Comparison of ENCODE assay signal across 21 cellular contexts in the genomic region with DNA sequence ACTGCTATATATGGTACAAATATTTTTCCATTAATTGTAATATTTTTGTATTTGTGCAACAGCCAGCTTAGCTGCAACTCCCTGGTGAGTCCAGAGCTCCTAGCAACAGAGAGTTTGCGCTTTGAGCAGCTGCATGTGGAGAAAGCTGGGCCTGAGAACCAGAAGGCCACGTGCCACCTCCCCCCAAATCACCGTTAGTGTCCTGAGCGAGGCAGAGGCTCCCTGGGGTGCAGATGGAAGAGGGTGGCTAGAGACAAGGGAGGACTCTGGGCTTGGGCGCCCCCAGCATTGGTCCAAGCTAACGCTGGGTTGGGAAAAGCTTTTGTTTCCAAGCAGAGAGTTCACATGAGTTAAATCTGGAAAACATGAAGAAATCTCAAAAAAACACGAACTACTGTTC. TPM values are rescaled to one million over a fixed set of nuclear protein-coding genes. Genes with fewer than 3 reads are reported as not detected.
DNase-seq lines count a peak whose midpoint lies in the region; ATAC-seq, FAIRE-seq and TF ChIP-seq lines count a peak whose summit lies in the region.
"Had no signal": no experiment of that assay in that cellular context is flagged by ENCODE, and none has a peak within 500 bp of the region (broad histone marks: within the 10 kb centered on the region; RNA-seq: fewer than 3 reads in every experiment).

No MANE protein-coding gene starts in this region.

- H2BK5ac ChIP-seq in H9 (ENCODE audit: insufficient read length, low read length), result no peak overlapping the region
- H2BK5ac ChIP-seq in H1 (ENCODE audit: low read depth, low read length), result peak overlapping the region; percentile 15; the same call in 1 of the 2 replicates

- no CpG with 5 or more reads among the region's 7 CpGs for WGBS in H9 (ENCODE audit: extremely low coverage, insufficient read length, low lambda C conversion rate)
- WGBS in H1 (ENCODE audit: extremely low coverage in 1 of 2, insufficient coverage in 1 of 2, insufficient read length in 1 of 2, insufficient replicate concordance in 2 of 2, low coverage in 1 of 2, low lambda C conversion rate in 2 of 2, missing lambda C conversion rate in 1 of 2), 2 experiments, result 60% methylated on average over 7 of the region's 7 CpGs; no CpG with 5 or more reads in 1 of the 2 experiments
- 39 to 41% methylated on average over 7 of the region's 7 CpGs for WGBS in GM23248 (ENCODE audit: low coverage in 1 of 2, low lambda C conversion rate in 2 of 2, missing lambda C conversion rate in 2 of 2), 2 experiments

- H3K27me3 ChIP-seq in H9 (ENCODE audit: insufficient read depth, low read length) (no peaks in the 10 kb centered on the region), H1 (replicated peaks in 1 of 4; ENCODE audit: control insufficient read depth in 3 of 4, extremely low read depth in 1 of 4, insufficient read depth in 3 of 4, low read length in 3 of 4) (no peaks in the 10 kb centered on the region), left ventricle myocardium inferior (ENCODE audit: low read depth) (no peaks in the 10 kb centered on the region), neural progenitor cell (no peaks in the 10 kb centered on the region), GM23248 (replicated peaks; ENCODE audit: insufficient read depth) (peaks cover 14% of the 10 kb centered on the region)

- H3K4ac ChIP-seq in H9 (ENCODE audit: low read depth, low read length) (no peak overlapping the region), H1 (replicated peaks; ENCODE audit: insufficient read length, low read depth, low read length) (peak overlapping the region; percentile 27)

- no peaks in the 10 kb centered on the region for H3K9me3 ChIP-seq in H9 (ENCODE audit: control insufficient read depth, low read depth, low read length)
- H3K9me3 ChIP-seq in H1 (ENCODE audit: insufficient read depth in 2 of 2, low read depth in 1 of 2, low read length in 1 of 2), result no peaks in the 10 kb centered on the region
- no peaks in the 10 kb centered on the region for H3K9me3 ChIP-seq in left ventricle myocardium inferior (replicated peaks)
- H3K9me3 ChIP-seq in neural progenitor cell (ENCODE audit: low read depth), result no peaks in the 10 kb centered on the region
- H3K9me3 ChIP-seq in GM23248 (ENCODE audit: low read depth), result no peaks in the 10 kb centered on the region
- H3K9me3 ChIP-seq: A549 had no signal

- H2BK20ac ChIP-seq in H9 (ENCODE audit: low read depth, low read length, poor library complexity, severe bottlenecking), result no peak overlapping the region
- no peak overlapping the region for H2BK20ac ChIP-seq in H1 (ENCODE audit: low read length)

- H3K9ac ChIP-seq in H9 (ENCODE audit: extremely low read depth, insufficient read length, low read length) (no peak overlapping the region), H1 (replicated peaks in 1 of 4; ENCODE audit: extremely low read depth in 1 of 4, low read depth in 3 of 4, low read length in 3 of 4) (no peak overlapping the region), neural progenitor cell (no peak overlapping the region), GM23248 (no peak overlapping the region)

- H4K20me1 ChIP-seq in H9 (ENCODE audit: control insufficient read depth, insufficient read depth, insufficient read length) (no peaks in the 10 kb centered on the region), H1 (replicated peaks in 1 of 2; ENCODE audit: control insufficient read depth in 1 of 2, insufficient read depth in 2 of 2, low read length in 2 of 2) (no peaks in the 10 kb centered on the region), neural progenitor cell (ENCODE audit: low read depth) (no peaks in the 10 kb centered on the region), GM23248 (ENCODE audit: insufficient read depth) (no peaks in the 10 kb centered on the region)

- H2BK15ac ChIP-seq in H9 (ENCODE audit: low read depth, low read length) (no peak overlapping the region), H1 (ENCODE audit: low read length) (no peak overlapping the region)

- H3K36me3 Mint-ChIP-seq in H9 (ENCODE audit: insufficient read depth in 1 of 3, low read depth in 3 of 3), result no peaks in the 10 kb centered on the region; a peak in 1 of 7 replicates
- H3K36me3 Mint-ChIP-seq in neural progenitor cell, result no peaks in the 10 kb centered on the region
- H3K36me3 Mint-ChIP-seq: CD4-positive, CD25-positive, alpha-beta regulatory T cell had no signal

- H3K23me2 ChIP-seq in H9 (ENCODE audit: insufficient read length, low read depth, low read length, poor library complexity, severe bottlenecking) (no peaks in the 10 kb centered on the region), H1 (ENCODE audit: low read depth, low read length) (no peaks in the 10 kb centered on the region)

- H3F3A ChIP-seq in neural progenitor cell (ENCODE audit: low read depth) (no peaks in the 10 kb centered on the region), GM23248 (ENCODE audit: insufficient read depth) (no peaks in the 10 kb centered on the region)

- no peak overlapping the region for H3K4me2 ChIP-seq in H9 (ENCODE audit: insufficient read depth, insufficient read length, low read length)
- H3K4me2 ChIP-seq in H1 (ENCODE audit: insufficient read depth in 1 of 2, low read depth in 2 of 2, low read length in 2 of 2), result no peak overlapping the region
- H3K4me2 ChIP-seq in neural progenitor cell, result peak overlapping the region; percentile 14
- no peak overlapping the region for H3K4me2 ChIP-seq in GM23248 (ENCODE audit: unreplicated experiment)
- H3K4me2 ChIP-seq: A549 had no signal

- ATAC-seq in HG02571 (IDR thresholded peaks at IDR 0.05; ENCODE audit: unreplicated experiment), result no peak
- ATAC-seq: A549, HCT116, PC-3 had no signal

- H4K8ac ChIP-seq in H9 (replicated peaks; ENCODE audit: insufficient read length, low read depth, low read length) (no peak overlapping the region), H1 (ENCODE audit: extremely low read depth, insufficient read depth, low read length) (no peak overlapping the region)

- H3K4me3 ChIP-seq in H1 (ENCODE audit: extremely low read depth in 1 of 4, insufficient read depth in 2 of 4, low read depth in 3 of 4, low read length in 4 of 4), result no peak overlapping the region
- no peak overlapping the region for H3K4me3 ChIP-seq in left ventricle myocardium inferior
- no peak overlapping the region for H3K4me3 ChIP-seq in neural progenitor cell
- H3K4me3 ChIP-seq in GM23248, result no peak overlapping the region
- H3K4me3 ChIP-seq: A549, SK-N-MC had no signal

- H3K4me1 Mint-ChIP-seq in H9, result peaks cover 57 to 59% of the 10 kb centered on the region in 2 experiments
- peaks cover 37% of the 10 kb centered on the region for H3K4me1 Mint-ChIP-seq in neural progenitor cell
- H3K4me1 Mint-ChIP-seq: CD4-positive, CD25-positive, alpha-beta regulatory T cell had no signal

- TF ChIP-seq POLR2A in H1 (IDR thresholded peaks at IDR 0.05; ENCODE audit: control extremely low read depth in 1 of 2, low read depth in 2 of 2, low read length in 2 of 2), result no peak

- H3K9me3 Mint-ChIP-seq in H9 (no peaks in the 10 kb centered on the region), neural progenitor cell (no peaks in the 10 kb centered on the region)
- H3K9me3 Mint-ChIP-seq: CD4-positive, CD25-positive, alpha-beta regulatory T cell had no signal

- H2AK5ac ChIP-seq in H9 (ENCODE audit: insufficient read length, low read length) (no peak overlapping the region), H1 (ENCODE audit: low read depth, low read length) (no peak overlapping the region)

- peak overlapping the region; percentile 29 for H2AFZ ChIP-seq in H9 (ENCODE audit: low read length)
- no peak overlapping the region for H2AFZ ChIP-seq in H1 (ENCODE audit: low read length)
- H2AFZ ChIP-seq in neural progenitor cell (replicated peaks), result peak overlapping the region; percentile 22
- H2AFZ ChIP-seq in GM23248, result no peak overlapping the region

- H3K4me3 Mint-ChIP-seq in H9 (no peak overlapping the region), neural progenitor cell (no peak overlapping the region)
- H3K4me3 Mint-ChIP-seq: CD4-positive, CD25-positive, alpha-beta regulatory T cell had no signal

- H3K79me1 ChIP-seq in H9 (ENCODE audit: insufficient read depth, low read depth, low read length, poor library complexity, severe bottlenecking), result no peaks in the 10 kb centered on the region
- H3K79me1 ChIP-seq in H1 (ENCODE audit: low read depth, low read length), result no peaks in the 10 kb centered on the region

- H3K18ac ChIP-seq in H9 (ENCODE audit: insufficient read length, low read depth, low read length), result peak overlapping the region; percentile 62
- peak overlapping the region; percentile 11 for H3K18ac ChIP-seq in H1 (ENCODE audit: extremely low read depth, low read length)

- H3K27ac ChIP-seq in H9 (ENCODE audit: insufficient read length, low read depth, low read length) (no peak overlapping the region), H1 (ENCODE audit: low read depth, low read length) (no peak overlapping the region), left ventricle myocardium inferior (replicated peaks) (peak overlapping the region; percentile 43), neural progenitor cell (no peak overlapping the region), GM23248 (no peak overlapping the region)
- H3K27ac ChIP-seq: A549, SK-N-MC had no signal

- no peak overlapping the region for H2BK12ac ChIP-seq in H9 (ENCODE audit: insufficient read length, low read depth, low read length)
- no peak overlapping the region for H2BK12ac ChIP-seq in H1 (ENCODE audit: low read depth, low read length)

- H3K4me1 ChIP-seq in H9 (ENCODE audit: insufficient read depth, low read length), result peaks cover 10% of the 10 kb centered on the region; the same call in 1 of the 2 replicates
- H3K4me1 ChIP-seq in H1 (replicated peaks in 1 of 4; ENCODE audit: control insufficient read depth in 3 of 4, insufficient read depth in 4 of 4, low read length in 3 of 4), result peaks cover 0 to 11% (median 4%) of the 10 kb centered on the region in 4 experiments; a peak in 4 of 7 replicates
- H3K4me1 ChIP-seq in left ventricle myocardium inferior, result no peaks in the 10 kb centered on the region
- H3K4me1 ChIP-seq in neural progenitor cell, result peaks cover 20% of the 10 kb centered on the region
- H3K4me1 ChIP-seq in GM23248 (ENCODE audit: insufficient read depth), result no peaks in the 10 kb centered on the region
- H3K4me1 ChIP-seq: A549 had no signal

- H3K27me3 Mint-ChIP-seq in H9 (ENCODE audit: low read depth) (no peaks in the 10 kb centered on the region; the same call in 1 of the 2 replicates), neural progenitor cell (ENCODE audit: insufficient read depth, low read depth) (peaks cover 11% of the 10 kb centered on the region)

- no peak overlapping the region for H3T11ph ChIP-seq in H9 (ENCODE audit: low read length)

- CTCF ChIA-PET in H1 (lab: Charles Lee; ENCODE audit: partially characterized antibody), result interaction anchor here (0.7 to 3.2 kb wide), 3 partner anchors 22 to 37 kb away, joined by 3 to 11 read pairs (median 6); no protein-coding TSS in a partner anchor

- DNase-seq in H9, result no peak
- no peak for DNase-seq in H1 (ENCODE audit: low read depth in 1 of 2, low spot score in 2 of 2)
- DNase-seq in left ventricle myocardium inferior, result peak; percentile 24
- no peak for DNase-seq in neural progenitor cell (ENCODE audit: low spot score)
- DNase-seq in GM23248, result no peak
- no peak for DNase-seq in HCEC 1CT
- no peak for DNase-seq in DMS 273 treated with DMSO at 0.1 percent for 48 hours (lab: John Stamatoyannopoulos, UW)
- DNase-seq: CD4-positive, CD25-positive, alpha-beta regulatory T cell; COR-L47; DMS79 treated with DMSO at 0.1 percent for 48 hours; NCI-H187 treated with DMSO at 0.1 percent for 48 hours; NCI-H2107; NCI-H446 treated with DMSO at 0.1 percent for 48 hours; NCI-H526 treated with DMSO at 0.1 percent for 48 hours; PC-3; SHP77 treated with DMSO at 0.1 percent for 48 hours had no signal

- TF ChIP-seq RAD21 in H1 (IDR thresholded peaks at IDR 0.05 in 1 of 2, conservative IDR thresholded peaks at IDR 0.05 in 1 of 2; ENCODE audit: low read depth in 2 of 2, low read length in 2 of 2), result no peak

- TF ChIP-seq CTCF in H9 (conservative IDR thresholded peaks at IDR 0.05), result no peak
- TF ChIP-seq CTCF in H1 (IDR thresholded peaks at IDR 0.05; ENCODE audit: control extremely low read depth in 1 of 3, insufficient read depth in 1 of 3, low read depth in 1 of 3, low read length in 3 of 3), result no peak
- no peak for TF ChIP-seq CTCF in left ventricle myocardium inferior (IDR thresholded peaks at IDR 0.05; ENCODE audit: borderline replicate concordance)
- TF ChIP-seq CTCF in neural progenitor cell (IDR thresholded peaks at IDR 0.05), result no peak

- H3K79me2 ChIP-seq in H9 (ENCODE audit: insufficient read depth, low read length) (no peaks in the 10 kb centered on the region), H1 (ENCODE audit: control insufficient read depth in 1 of 2, insufficient read depth in 2 of 2, low read length in 2 of 2) (no peaks in the 10 kb centered on the region), neural progenitor cell (ENCODE audit: low read depth) (no peaks in the 10 kb centered on the region), GM23248 (ENCODE audit: insufficient read depth) (no peaks in the 10 kb centered on the region)

- no peak overlapping the region for H2BK120ac ChIP-seq in H9 (ENCODE audit: low read depth, low read length, poor library complexity, severe bottlenecking)
- H2BK120ac ChIP-seq in H1 (replicated peaks; ENCODE audit: low read depth, low read length), result peak overlapping the region; percentile 20

- H3K23ac ChIP-seq in H9 (ENCODE audit: insufficient read length, low read depth, low read length), result no peak overlapping the region
- H3K23ac ChIP-seq in H1 (ENCODE audit: insufficient read length), result no peak overlapping the region

- H3K56ac ChIP-seq in H9 (ENCODE audit: insufficient read length, low read depth, low read length), result no peak overlapping the region
- no peak overlapping the region for H3K56ac ChIP-seq in H1 (replicated peaks; ENCODE audit: insufficient read length, low read depth, low read length)

- H3K36me3 ChIP-seq in H1 (ENCODE audit: control insufficient read depth in 2 of 4, insufficient read depth in 4 of 4, low read length in 3 of 4) (no peaks in the 10 kb centered on the region), left ventricle myocardium inferior (no peaks in the 10 kb centered on the region), neural progenitor cell (no peaks in the 10 kb centered on the region), GM23248 (ENCODE audit: low read depth) (no peaks in the 10 kb centered on the region)

- H3K27ac Mint-ChIP-seq in H9, result peak overlapping the region in 1 of 3 experiments; percentile 30; a peak in 2 of 7 replicates
- H3K27ac Mint-ChIP-seq in neural progenitor cell, result peak overlapping the region; percentile 92
- H3K27ac Mint-ChIP-seq: IgD-negative memory B cell had no signal

- H4K91ac ChIP-seq in H9 (ENCODE audit: insufficient read length, low read depth, low read length) (no peak overlapping the region), H1 (replicated peaks; ENCODE audit: insufficient read length, low read length) (peak overlapping the region; percentile 30)

- in situ Hi-C loops in GM23248 (cut with MboI), result no loop called here

- no peaks in the 10 kb centered on the region for H3K9me2 ChIP-seq in GM23248 (ENCODE audit: insufficient read depth)

- POLR2A ChIA-PET in H1 (lab: Charles Lee; ENCODE audit: partially characterized antibody), result no interaction called here

- intact Hi-C loops in left ventricle myocardium inferior (cut with micrococcal nuclease), result no loop called here

- TF ChIP-seq EP300 in H1 (IDR thresholded peaks at IDR 0.05; ENCODE audit: borderline replicate concordance in 1 of 2, low read depth in 2 of 2, low read length in 2 of 2), result no peak

- no peak for FAIRE-seq in H1 (lab: Jason Lieb, UNC)
- FAIRE-seq: A549 had no signal

- H3K14ac ChIP-seq in H9 (ENCODE audit: insufficient read depth, low read length), result peak overlapping the region; percentile 86; the same call in 1 of the 2 replicates
- no peak overlapping the region for H3K14ac ChIP-seq in H1 (ENCODE audit: insufficient read length)

- H4K5ac ChIP-seq in H9 (ENCODE audit: insufficient read length, low read depth, low read length), result no peak overlapping the region
- H4K5ac ChIP-seq in H1 (ENCODE audit: insufficient read length, low read depth, low read length), result peak overlapping the region; percentile 13

RNA-seq across cellular contexts. Expression of a gene that starts 41.7 kb away (rescaled TPM):
- total RNA-seq in H9 (2021) (228 and 230 TPM in 2 replicates), left ventricle myocardium inferior (175 TPM), neural progenitor cell (ENCODE audit: low replicate concordance) (36.6 and 87.6 TPM in 2 replicates)
- 216 and 219 TPM in 2 replicates for total RNA-seq in H1 (2021; fragmentation: NEBNext Ultra II Directional; extraction: Animal tissue kit (Norgen Biotek cat#: 25700))
- polyA plus RNA-seq in H1 (2011; rRNA removed) (56.3 and 78.4 TPM in 2 replicates), GM23248 (2016; fragmentation: Nextera tagmentation; extraction: Ambion mirVana) (392 and 405 TPM in 2 replicates)
- polyA plus RNA-seq in H1 (2011; cell fraction: cytosol; rRNA removed), result 125 TPM
- 96.5 TPM for polyA plus RNA-seq in H1 (2011; cell fraction: nucleus; rRNA removed)
- 163 to 277 TPM (median 180 TPM) in 4 replicates for polyA plus RNA-seq in H1 (2012, experiment 1 of 2)
- polyA plus RNA-seq in H1 (2012, experiment 2 of 2), result 12.1 TPM
- polyA plus RNA-seq in H1 (2013, experiment 1 of 2), result 209 TPM
- polyA plus RNA-seq in H1 (2013, experiment 2 of 2), result 210 TPM
- polyA minus RNA-seq in H1 (2011; rRNA and poly(A)+ RNA removed), result 108 and 137 TPM in 2 replicates
- 50.3 TPM for polyA minus RNA-seq in H1 (2011; cell fraction: cytosol; rRNA and poly(A)+ RNA removed)
- 39.2 TPM for polyA minus RNA-seq in H1 (2011; cell fraction: nucleus; rRNA and poly(A)+ RNA removed)
- 20.7 and 32.2 TPM in 2 replicates for total RNA-seq in GM23248 (2014; rRNA removed; shearing (Covaris generic))

RNA-seq across cellular contexts. Expression of a gene that starts 49.5 kb away (rescaled TPM):
- total RNA-seq in H9 (2021) (6.8 and 7.1 TPM in 2 replicates), left ventricle myocardium inferior (50.4 TPM), neural progenitor cell (ENCODE audit: low replicate concordance) (2.5 and 3.3 TPM in 2 replicates)
- total RNA-seq in H1 (2021; fragmentation: NEBNext Ultra II Directional; extraction: Animal tissue kit (Norgen Biotek cat#: 25700)), result 5.8 and 7.0 TPM in 2 replicates
- polyA plus RNA-seq in H1 (2011; rRNA removed) (3.7 and 4.6 TPM in 2 replicates), GM23248 (2016; fragmentation: Nextera tagmentation; extraction: Ambion mirVana) (1.8 and 2.2 TPM in 2 replicates)
- 3.9 TPM for polyA plus RNA-seq in H1 (2011; cell fraction: cytosol; rRNA removed)
- polyA plus RNA-seq in H1 (2011; cell fraction: nucleus; rRNA removed), result 12.8 TPM
- polyA plus RNA-seq in H1 (2012, experiment 1 of 2), result 3.2 to 3.9 TPM (median 3.6 TPM) in 4 replicates
- polyA plus RNA-seq in H1 (2012, experiment 2 of 2), result 1.7 TPM
- 3.0 TPM for polyA plus RNA-seq in H1 (2013, experiment 1 of 2)
- 2.4 TPM for polyA plus RNA-seq in H1 (2013, experiment 2 of 2)
- 18.3 and 19.3 TPM in 2 replicates for polyA minus RNA-seq in H1 (2011; rRNA and poly(A)+ RNA removed)
- 6.3 TPM for polyA minus RNA-seq in H1 (2011; cell fraction: cytosol; rRNA and poly(A)+ RNA removed)
- 26.2 TPM for polyA minus RNA-seq in H1 (2011; cell fraction: nucleus; rRNA and poly(A)+ RNA removed)
- 1.4 and 2.8 TPM in 2 replicates for total RNA-seq in GM23248 (2014; rRNA removed; shearing (Covaris generic))

Comparison
In these comparisons a context has a peak if more than half of its experiments do, and no peak if none do; other contexts are left out.
1. H2AFZ ChIP-seq: peak in H9 (single experiment) and neural progenitor cell (single experiment); none in H1 (single experiment) and GM23248 (single experiment).